ENCODE assay signal across 9 cellular contexts in the genomic region with DNA sequence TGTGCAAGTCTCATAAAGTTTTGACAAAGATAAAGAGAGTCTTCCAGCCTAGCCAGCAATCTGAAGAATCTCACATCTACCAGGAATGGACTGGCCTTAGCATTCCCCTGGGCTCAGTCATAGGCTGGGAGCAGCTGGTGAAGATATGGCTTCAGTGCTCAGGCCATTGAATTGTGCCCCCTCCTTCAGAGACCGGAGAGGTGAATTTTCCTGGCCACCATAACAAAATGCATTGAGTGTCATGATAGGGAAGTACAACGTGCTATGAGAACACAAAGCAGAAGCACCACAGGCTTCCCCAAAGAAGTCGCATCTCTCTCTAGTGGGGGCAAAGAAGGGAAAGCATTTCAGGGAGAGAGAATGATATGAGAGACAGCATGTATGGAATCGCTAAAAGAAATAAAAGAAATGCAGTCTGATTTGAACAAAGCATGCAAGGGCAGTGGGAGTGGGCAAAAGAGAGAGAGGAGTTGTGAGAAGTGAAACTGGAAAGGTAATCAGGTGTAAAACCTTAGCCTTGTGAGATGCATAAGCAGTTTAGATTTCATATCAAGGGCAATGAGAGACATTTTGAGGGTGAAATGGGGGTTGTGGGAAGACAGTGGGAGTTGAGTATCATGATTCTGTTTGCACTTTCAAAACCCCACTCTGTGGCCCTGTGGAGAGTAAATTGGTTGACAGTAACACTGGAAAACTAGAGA. TPM values are rescaled to one million over a fixed set of nuclear protein-coding genes. Genes with fewer than 3 reads are reported as not detected.
DNase-seq lines count a peak whose midpoint lies in the region; ATAC-seq and TF ChIP-seq lines count a peak whose summit lies in the region.
"Had no signal": no experiment of that assay in that cellular context is flagged by ENCODE, and none has a peak within 500 bp of the region (broad histone marks: within the 10 kb centered on the region; RNA-seq: fewer than 3 reads in every experiment).

No MANE protein-coding gene starts in this region.

- no peak overlapping the region for H3K4me3 Mint-ChIP-seq in immature natural killer cell

- no peaks in the 10 kb centered on the region for H3K9me2 ChIP-seq in MM.1S (replicated peaks; ENCODE audit: insufficient read depth, low read length)

- H3K4me1 Mint-ChIP-seq in immature natural killer cell: no peaks in the 10 kb centered on the region

- H3K4me1 ChIP-seq in SJCRH30 (no peaks in the 10 kb centered on the region), MM.1S (ENCODE audit: low read length) (no peaks in the 10 kb centered on the region)

- H3K4me3 ChIP-seq in SJCRH30: no peak overlapping the region
- no peak overlapping the region for H3K4me3 ChIP-seq in MM.1S (ENCODE audit: low read length)

- H2AFZ ChIP-seq in MM.1S (ENCODE audit: low read length): no peak overlapping the region

- no peaks in the 10 kb centered on the region for H3F3A ChIP-seq in MM.1S (ENCODE audit: insufficient read depth, low read length)

- H3K79me2 ChIP-seq in MM.1S (ENCODE audit: low read length): no peaks in the 10 kb centered on the region

- H3K27me3 ChIP-seq in SJCRH30: peaks cover 12% of the 10 kb centered on the region; the same call in 1 of the 2 replicates
- H3K27me3 ChIP-seq in MM.1S (replicated peaks; ENCODE audit: insufficient read depth, low read length): no peaks in the 10 kb centered on the region

- H3K27ac Mint-ChIP-seq in immature natural killer cell: no peak overlapping the region

- peaks cover 0 to under 1% (median 0%) of the 10 kb centered on the region in 6 donors for H3K9me3 Mint-ChIP-seq in immature natural killer cell

- H4K20me1 ChIP-seq in MM.1S (ENCODE audit: insufficient read depth, low read length): no peaks in the 10 kb centered on the region

- peaks cover 0 to 14% (median 3%) of the 10 kb centered on the region in 3 donors for H3K27me3 Mint-ChIP-seq in immature natural killer cell (ENCODE audit: low read depth in 3 of 3)

- no peaks in the 10 kb centered on the region for H3K36me3 Mint-ChIP-seq in immature natural killer cell

- H3K36me3 ChIP-seq in SJCRH30 (no peaks in the 10 kb centered on the region), MM.1S (replicated peaks; ENCODE audit: insufficient read depth, low read length) (no peaks in the 10 kb centered on the region)

- H3K9ac ChIP-seq in MM.1S (ENCODE audit: low read length): no peak overlapping the region

- no peak overlapping the region for H3K4me2 ChIP-seq in MM.1S (ENCODE audit: low read depth, low read length)

- TF ChIP-seq CTCF in GM12872 (IDR thresholded peaks at IDR 0.05; ENCODE audit: insufficient read depth, low read depth, low read length) (peak; percentile 54; the same call in 2 of the 3 replicates), MM.1S (IDR thresholded peaks at IDR 0.05; ENCODE audit: low read length) (no peak)

- H3K9me3 ChIP-seq in SJCRH30 (replicated peaks) (no peaks in the 10 kb centered on the region), MM.1S (replicated peaks; ENCODE audit: insufficient read depth, low read length) (no peaks in the 10 kb centered on the region)

- H3K27ac ChIP-seq in SJCRH30 (no peak overlapping the region), MM.1S (ENCODE audit: low read length) (no peak overlapping the region)

- DNase-seq in hippocampal formation (lab: John Stamatoyannopoulos, UW): peak; percentile 4 to 32
- DNase-seq in SJCRH30: no peak
- no peak for DNase-seq in NOMO-1 treated with DMSO at 0.1 percent for 48 hours (lab: John Stamatoyannopoulos, UW; ENCODE audit: unreplicated experiment)
- no peak for DNase-seq in immature natural killer cell
- DNase-seq in MM.1S: no peak
- DNase-seq: stimulated activated CD4-positive, alpha-beta T cell treated with anti-CD3 and anti-CD28 coated beads, Interleukin-2, amount 100 ng/mL, for 24 hours had no signal

- ATAC-seq in GM21390 (IDR thresholded peaks at IDR 0.05; ENCODE audit: unreplicated experiment) (peak; percentile 88), HG03280 (IDR thresholded peaks at IDR 0.05; ENCODE audit: unreplicated experiment) (peak; percentile 72)

RNA-seq across cellular contexts. Expression of gene NMUR2, which starts 57.1 kb away (rescaled TPM):
- total RNA-seq in SJCRH30 (2014; rRNA removed; shearing (Covaris generic)): not detected in 2 replicates
- not detected for polyA plus RNA-seq in immature natural killer cell

Comparison
In these comparisons a context has a peak if more than half of its experiments do, and no peak if none do; other contexts are left out.
1. DNase-seq: peak in hippocampal formation (2 of 2); none in SJCRH30 (0 of 2), NOMO-1 treated with DMSO at 0.1 percent for 48 hours (single experiment), immature natural killer cell (0 of 3) and MM.1S (single experiment).